In genomic region chr4:158664806-158665205, GRCh38 we compare ENCODE assay signal across 1 cellular context.
A peak's percentile ranks its signal among the peaks of the same experiment; 100 is the strongest.
TF ChIP-seq lines count a peak whose summit lies in the region.

No MANE protein-coding gene starts in this region.

TF ChIP-seq in K562, 482 proteins besides CTCF, POLR2A, EP300 and RAD21:
- no peak for TF ChIP-seq TAF9B (IDR thresholded peaks at IDR 0.05; ENCODE audit: partially characterized antibody)
- no peak for TF ChIP-seq ZNF197 (CRISPR knock-in tag; IDR thresholded peaks at IDR 0.05; ENCODE audit: low read depth)
- no peak for TF ChIP-seq SETDB1 (IDR thresholded peaks at IDR 0.05; ENCODE audit: low read length)
- TF ChIP-seq PHF20 (IDR thresholded peaks at IDR 0.05; ENCODE audit: partially characterized antibody), result no peak
- TF ChIP-seq PHB2 (IDR thresholded peaks at IDR 0.05; ENCODE audit: low read depth), result no peak
- no peak for TF ChIP-seq CHD7 (IDR thresholded peaks at IDR 0.05; ENCODE audit: low read depth, low read length)
- no peak for TF ChIP-seq MLLT1 (IDR thresholded peaks at IDR 0.05)
- TF ChIP-seq ZNF23 (CRISPR knock-in tag; IDR thresholded peaks at IDR 0.05), result no peak
- 0 out of 2 replicates have a peak, but pooled peaks have one; percentile 3 for TF ChIP-seq ZNF592 (IDR thresholded peaks at IDR 0.05)
- TF ChIP-seq RBFOX2 (IDR thresholded peaks at IDR 0.05; ENCODE audit: low read depth, low read length), result peak; percentile 63
- no peak for TF ChIP-seq ZSCAN32 (CRISPR knock-in tag; IDR thresholded peaks at IDR 0.05)
- TF ChIP-seq C11orf30 (IDR thresholded peaks at IDR 0.05; ENCODE audit: low read depth), result no peak
- TF ChIP-seq RFX5 (IDR thresholded peaks at IDR 0.05; ENCODE audit: low read depth, low read length), result no peak
- TF ChIP-seq THAP12 (CRISPR knock-in tag; IDR thresholded peaks at IDR 0.05), result no peak
- TF ChIP-seq RBM25 (IDR thresholded peaks at IDR 0.05; ENCODE audit: low read depth, low read length, severe bottlenecking), result no peak
- no peak for TF ChIP-seq CEBPZ (IDR thresholded peaks at IDR 0.05; ENCODE audit: borderline replicate concordance, low read depth, low read length)
- no peak for TF ChIP-seq POLR3A (IDR thresholded peaks at IDR 0.05; ENCODE audit: borderline replicate concordance, extremely low read depth, insufficient read depth, insufficient read length)
- TF ChIP-seq CEBPG (CRISPR knock-in tag; IDR thresholded peaks at IDR 0.05), result no peak
- TF ChIP-seq CEBPG (tag; conservative IDR thresholded peaks at IDR 0.05 in 1 of 2, IDR thresholded peaks at IDR 0.05 in 1 of 2), result no peak
- no peak for TF ChIP-seq RB1 (IDR thresholded peaks at IDR 0.05; ENCODE audit: low read depth)
- peak; percentile 69 for TF ChIP-seq POLR2G (IDR thresholded peaks at IDR 0.05; ENCODE audit: low read depth, low read length)
